Comparison of ENCODE assay signal across 15 cellular contexts in the genomic region with DNA sequence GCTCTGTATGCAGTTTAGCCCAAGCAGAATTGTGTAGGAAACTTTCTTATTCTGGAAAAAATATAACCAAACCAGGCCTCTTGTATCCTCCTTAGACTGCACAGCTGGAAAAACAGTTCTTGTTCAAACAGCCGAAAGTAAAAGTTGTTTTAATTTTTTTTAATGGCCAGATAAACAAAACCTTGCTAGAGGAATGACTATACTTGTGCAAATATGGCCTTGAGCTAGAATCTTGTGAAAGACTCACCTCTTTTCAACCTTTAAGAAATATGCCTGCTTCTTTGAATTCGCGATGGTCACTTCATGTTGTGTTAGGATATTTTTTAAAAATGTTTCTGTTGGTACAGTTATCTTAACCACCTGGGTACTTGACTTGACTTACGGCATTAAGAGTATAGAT.
DNase-seq lines count a peak whose midpoint lies in the region; ATAC-seq and TF ChIP-seq lines count a peak whose summit lies in the region.
"Had no signal": no experiment of that assay in that cellular context is flagged by ENCODE, and none has a peak within 500 bp of the region (broad histone marks: within the 10 kb centered on the region; RNA-seq: fewer than 3 reads in every experiment).

No MANE protein-coding gene starts in this region.

- no peaks in the 10 kb centered on the region for H3K27me3 Mint-ChIP-seq in endothelial cell (ENCODE audit: unreplicated experiment)

- no peak overlapping the region for H3K4me3 Mint-ChIP-seq in endothelial cell (ENCODE audit: unreplicated experiment)
- H3K4me3 Mint-ChIP-seq: CD14-positive monocyte, IgD-negative memory B cell had no signal

- H3K4me2 ChIP-seq in KMS-11, result peak overlapping the region; percentile 55
- H3K4me2 ChIP-seq: A549 had no signal

- intact Hi-C loops in ascending aorta (cut with DNase I) (loop anchor here (2.0 to 10.0 kb wide), 5 partner anchors 37 to 1030 kb away; a partner anchor contains a TSS), sciatic nerve (cut with DNase I) (no loop called here)

- no peaks in the 10 kb centered on the region for H3K27me3 ChIP-seq in KMS-11 (ENCODE audit: insufficient read depth, low read depth)
- no peaks in the 10 kb centered on the region for H3K27me3 ChIP-seq in ascending aorta

- H3K27ac ChIP-seq in KMS-11, result no peak overlapping the region; the same call in 1 of the 2 replicates
- peak overlapping the region; percentile 82 to 90 for H3K27ac ChIP-seq in ascending aorta
- H3K27ac ChIP-seq: A549 had no signal

- no peak overlapping the region for H2AFZ ChIP-seq in KMS-11 (ENCODE audit: low read depth)

- DNase-seq in ascending aorta (ENCODE audit: low spot score in 2 of 2) (no peak), fibroblast of villous mesenchyme (ENCODE audit: low read depth) (peak; percentile 29), sciatic nerve (ENCODE audit: low spot score) (no peak), endothelial cell (ENCODE audit: low spot score) (no peak), NCI-H526 treated with DMSO at 0.1 percent for 48 hours (lab: John Stamatoyannopoulos, UW) (no peak)
- DNase-seq: NCI-H1436, NCI-H2081, NCI-H226, NCI-H526 had no signal

- no peaks in the 10 kb centered on the region for H3K9me3 ChIP-seq in ascending aorta
- H3K9me3 ChIP-seq: A549, HAP-1 had no signal

- no peaks in the 10 kb centered on the region for H3K79me2 ChIP-seq in KMS-11 (ENCODE audit: insufficient read depth, low read depth)

- H3K9ac ChIP-seq in KMS-11, result peak overlapping the region; percentile 42

- H3K4me1 ChIP-seq in KMS-11 (ENCODE audit: low read depth, poor library complexity, severe bottlenecking), result peaks cover 35% of the 10 kb centered on the region
- H3K4me1 ChIP-seq in ascending aorta, result peaks cover 27 to 37% of the 10 kb centered on the region in 2 donors
- H3K4me1 ChIP-seq: A549 had no signal

- TF ChIP-seq CTCF in KMS-11 (conservative IDR thresholded peaks at IDR 0.05; ENCODE audit: low read depth, low read length), result no peak
- no peak for TF ChIP-seq CTCF in ascending aorta (IDR thresholded peaks at IDR 0.05)
- no peak for TF ChIP-seq CTCF in fibroblast of villous mesenchyme (IDR thresholded peaks at IDR 0.05; ENCODE audit: insufficient read depth, low read depth, low read length)
- TF ChIP-seq CTCF in endothelial cell (IDR thresholded peaks at IDR 0.05; ENCODE audit: unreplicated experiment), result no peak

- no peaks in the 10 kb centered on the region for H4K20me1 ChIP-seq in KMS-11 (ENCODE audit: insufficient read depth)

- H3K36me3 ChIP-seq in KMS-11 (ENCODE audit: insufficient read depth) (no peaks in the 10 kb centered on the region), ascending aorta (no peaks in the 10 kb centered on the region)
- H3K36me3 ChIP-seq: HAP-1 had no signal

- H3K27ac Mint-ChIP-seq in endothelial cell (ENCODE audit: unreplicated experiment), result no peak overlapping the region
- H3K27ac Mint-ChIP-seq: CD14-positive monocyte, IgD-negative memory B cell had no signal

- H3K36me3 Mint-ChIP-seq in endothelial cell (ENCODE audit: low read depth, unreplicated experiment), result no peaks in the 10 kb centered on the region
- H3K36me3 Mint-ChIP-seq: CD14-positive monocyte, IgD-negative memory B cell had no signal

- H3K4me1 Mint-ChIP-seq in endothelial cell (ENCODE audit: unreplicated experiment), result no peaks in the 10 kb centered on the region
- H3K4me1 Mint-ChIP-seq: IgD-negative memory B cell had no signal

- no peaks in the 10 kb centered on the region for H3K9me3 Mint-ChIP-seq in endothelial cell (ENCODE audit: unreplicated experiment)
- H3K9me3 Mint-ChIP-seq: IgD-negative memory B cell had no signal

- no peak overlapping the region for H3K4me3 ChIP-seq in KMS-11 (IDR thresholded peaks at IDR 0.05; ENCODE audit: insufficient read depth, low read depth, low read length)
- H3K4me3 ChIP-seq in ascending aorta, result peak overlapping the region in 1 of 2 donors; percentile 20
- H3K4me3 ChIP-seq in fibroblast of villous mesenchyme (ENCODE audit: low read depth, low read length), result no peak overlapping the region
- H3K4me3 ChIP-seq: A549, HAP-1 had no signal

- ATAC-seq in sciatic nerve (peak; percentile 86), HG03097 (IDR thresholded peaks at IDR 0.05; ENCODE audit: low FRiP score, unreplicated experiment) (no peak)
- ATAC-seq: A549 had no signal
